Comparison of ENCODE assay signal across 8 cellular contexts in the genomic region with DNA sequence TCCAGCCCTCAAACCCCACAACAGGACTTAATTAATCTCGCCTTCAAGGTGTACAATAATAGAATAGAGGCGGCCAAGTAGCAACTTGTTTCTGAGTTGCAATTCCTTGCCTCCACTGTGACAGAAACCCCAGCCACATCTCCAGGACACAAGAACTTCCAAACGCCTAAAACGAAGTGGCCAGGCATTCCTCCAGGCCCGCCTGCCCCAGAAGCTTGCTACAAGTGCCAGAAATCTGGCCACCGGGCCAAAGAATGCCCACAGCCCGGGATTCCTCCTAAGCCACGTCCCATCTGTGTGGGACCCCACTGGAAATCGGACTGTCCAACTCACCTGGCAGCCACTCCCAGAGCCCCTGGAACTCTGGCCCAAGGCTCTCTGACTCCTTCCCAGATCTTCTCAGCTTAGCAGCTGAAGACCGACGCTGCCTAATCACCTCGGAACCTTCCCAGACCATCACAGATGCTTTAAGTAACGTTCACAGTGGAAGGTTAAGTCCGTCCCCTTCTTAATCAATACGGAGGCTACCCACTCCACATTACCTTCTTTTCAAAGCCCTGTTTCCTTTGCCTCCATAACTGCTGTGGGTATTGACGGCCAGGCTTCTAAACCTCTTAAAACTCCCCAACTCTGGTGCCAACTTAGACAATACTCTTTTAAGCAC.
DNase-seq lines count a peak whose midpoint lies in the region; TF ChIP-seq lines count a peak whose summit lies in the region.
"Not testable (repeated sequence)": the region's sequence is repeated elsewhere in the genome, so short reads cannot be mapped to it uniquely, and the experiment has no call there.

No MANE protein-coding gene starts in this region.

- TF ChIP-seq CTCF in endodermal cell (conservative IDR thresholded peaks at IDR 0.05): not testable (repeated sequence)

- 27 to 41% methylated on average over 5 to 16 of the region's 16 CpGs for WGBS in endodermal cell (ENCODE audit: insufficient coverage in 1 of 2, insufficient read length in 1 of 2), 2 experiments
- WGBS in iPS DF 6.9 (ENCODE audit: insufficient coverage, insufficient read length): no CpG with 5 or more reads among the region's 16 CpGs

- H3K9ac ChIP-seq in HUES6 (ENCODE audit: low read length): peak overlapping the region; percentile 99
- peak overlapping the region; percentile 89 for H3K9ac ChIP-seq in NT2/D1 (ENCODE audit: insufficient read length, low read depth)
- peak overlapping the region; percentile 95 for H3K9ac ChIP-seq in endodermal cell (ENCODE audit: extremely low read depth, low read length, poor library complexity, severe bottlenecking)
- peak overlapping the region; percentile 63 for H3K9ac ChIP-seq in iPS-18a (ENCODE audit: low read length)

- H3K4me1 ChIP-seq in HUES6 (ENCODE audit: control insufficient read depth, insufficient read depth, low read length): peaks cover 48% of the 10 kb centered on the region
- H3K4me1 ChIP-seq in NT2/D1 (ENCODE audit: insufficient read depth, insufficient read length); iPS DF 6.9 (ENCODE audit: control insufficient read depth, insufficient read depth, low read length): not testable (repeated sequence)
- H3K4me1 ChIP-seq in endodermal cell (ENCODE audit: control insufficient read depth, insufficient read depth, low read length): peaks cover 11% of the 10 kb centered on the region
- peaks cover 27% of the 10 kb centered on the region for H3K4me1 ChIP-seq in iPS-18a (ENCODE audit: control insufficient read depth, low read depth, low read length)

- H3K27me3 ChIP-seq in H7 (ENCODE audit: control insufficient read depth, insufficient read depth, low read length); HUES6 (ENCODE audit: control insufficient read depth, insufficient read depth, low read length); NT2/D1 (ENCODE audit: insufficient read depth, insufficient read length); endodermal cell (ENCODE audit: control insufficient read depth, insufficient read depth, low read length, poor library complexity, severe bottlenecking); iPS DF 6.9 (ENCODE audit: control insufficient read depth, insufficient read depth, low read length); iPS-18a (ENCODE audit: control insufficient read depth, insufficient read depth, low read length): not testable (repeated sequence)

- H3K36me3 Mint-ChIP-seq in endodermal cell (ENCODE audit: low read depth): not testable (repeated sequence)

- not testable (repeated sequence) for H3K9me3 Mint-ChIP-seq in endodermal cell

- H3K27me3 Mint-ChIP-seq in endodermal cell (ENCODE audit: insufficient read depth): not testable (repeated sequence)

- peak overlapping the region; percentile 74 for H3K4me3 ChIP-seq in H7 (ENCODE audit: insufficient read depth, low read depth, low read length)
- H3K4me3 ChIP-seq in HUES6 (ENCODE audit: low read depth, low read length): peak overlapping the region; percentile 87
- H3K4me3 ChIP-seq in NT2/D1 (ENCODE audit: insufficient read length, low read depth): peak overlapping the region; percentile 81
- H3K4me3 ChIP-seq in endodermal cell (ENCODE audit: low read length): peak overlapping the region; percentile 89
- H3K4me3 ChIP-seq in iPS DF 6.9 (ENCODE audit: low read length): peak overlapping the region; percentile 45; the same call in 1 of the 2 replicates
- peak overlapping the region; percentile 43 for H3K4me3 ChIP-seq in iPS-18a (ENCODE audit: low read length)

- H3K27ac Mint-ChIP-seq in endodermal cell: not testable (repeated sequence)

- DNase-seq in ELF-1 (ENCODE audit: low read depth, low spot score): peak; percentile 39
- DNase-seq in H7; NT2/D1 (ENCODE audit: low read depth, low spot score); endodermal cell; iPS DF 6.9 (ENCODE audit: low read depth, low spot score): not testable (repeated sequence)
- DNase-seq in islet precursor cell: peak; percentile 64

- not testable (repeated sequence) for H3K36me3 ChIP-seq in H7 (replicated peaks; ENCODE audit: control insufficient read depth, insufficient read depth, low read length); endodermal cell (ENCODE audit: control insufficient read depth, insufficient read depth, low read length); iPS DF 6.9 (ENCODE audit: control insufficient read depth, insufficient read depth, low read length); iPS-18a (ENCODE audit: control insufficient read depth, low read depth, low read length)
- peaks cover 34% of the 10 kb centered on the region for H3K36me3 ChIP-seq in HUES6 (ENCODE audit: control insufficient read depth, insufficient read depth, low read length)
- peaks cover 25% of the 10 kb centered on the region for H3K36me3 ChIP-seq in NT2/D1 (ENCODE audit: insufficient read depth, insufficient read length, low read length)

- not testable (repeated sequence) for H3K9me3 ChIP-seq in HUES6 (ENCODE audit: control insufficient read depth, insufficient read depth, low read depth, low read length); endodermal cell (ENCODE audit: control insufficient read depth, low read length); iPS DF 6.9 (ENCODE audit: control insufficient read depth, insufficient read depth, low read length); iPS-18a (ENCODE audit: control insufficient read depth, low read depth, low read length)
- H3K9me3 ChIP-seq in NT2/D1 (ENCODE audit: insufficient read depth, low read length): peaks cover 14% of the 10 kb centered on the region; the same call in 1 of the 2 replicates

- H3K27ac ChIP-seq in HUES6 (ENCODE audit: low read depth, low read length): peak overlapping the region; percentile 99
- H3K27ac ChIP-seq in endodermal cell (ENCODE audit: low read depth, low read length); iPS DF 6.9 (ENCODE audit: low read length); iPS-18a (ENCODE audit: low read length): not testable (repeated sequence)

- H3K4me1 Mint-ChIP-seq in endodermal cell: peaks cover 46% of the 10 kb centered on the region

- H3K4me3 Mint-ChIP-seq in endodermal cell: not testable (repeated sequence)
